24 cellular contexts compared by ENCODE assay signal in the genomic region with DNA sequence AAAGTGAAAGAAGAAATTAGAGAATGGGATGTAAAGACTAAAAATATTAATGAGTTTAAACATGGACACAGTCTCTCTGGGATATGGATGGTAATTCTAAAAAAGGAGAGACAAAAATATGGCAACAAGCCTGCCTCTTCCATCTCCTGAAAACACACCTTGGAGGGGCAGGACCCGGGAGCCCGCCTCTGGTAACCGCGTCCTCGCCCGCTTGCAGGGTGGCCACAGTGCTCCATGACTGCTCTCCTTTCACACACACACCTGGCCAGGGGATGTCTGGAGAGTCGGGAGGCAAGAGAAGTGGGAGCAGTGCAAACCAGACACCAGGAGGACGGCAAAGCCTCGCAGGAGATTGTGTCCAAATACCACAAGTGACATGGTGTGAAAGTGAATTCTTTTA.
"Had no signal": no experiment of that assay in that cellular context is flagged by ENCODE, and none has a peak within 500 bp of the region (broad histone marks: within the 10 kb centered on the region; RNA-seq: fewer than 3 reads in every experiment).

No MANE protein-coding gene starts in this region.

- H3K36me3 Mint-ChIP-seq: IgD-negative memory B cell had no signal

- H3K9me3 Mint-ChIP-seq: IgD-negative memory B cell had no signal

- H3K36me3 ChIP-seq: SJCRH30 had no signal

- H3K27me3 ChIP-seq: Peyer's patch, SJCRH30 had no signal

- H2AFZ ChIP-seq: PC-9 had no signal

- ATAC-seq: HepG2, K562, Right ventricle myocardium inferior, SK-N-SH treated with all-trans-retinoic acid at 6 μM for 48 hours had no signal

- H3K4me2 ChIP-seq: KMS-11, PC-9 had no signal

- H3K9ac ChIP-seq: KMS-11 had no signal

- H3K4me3 ChIP-seq: K562, PC-9, Peyer's patch, SJCRH30 had no signal

- H3K27ac ChIP-seq: KMS-11, PC-9, Peyer's patch, SJCRH30 had no signal

- DNase-seq: Kasumi-1, MM.1S, NCI-H1092 treated with DMSO at 0.1 percent for 48 hours, NCI-H1417, NCI-H1436 treated with DMSO at 0.1 percent for 48 hours, NCI-H1694, NCI-H1930, NCI-H2081, NCI-H2107, NCI-H2227 treated with DMSO at 0.1 percent for 48 hours, NCI-H524 treated with DMSO at 0.1 percent for 48 hours, NCI-H69, NCI-H774, OCI-M1, PC-9, Peyer's patch, SHP77 treated with DMSO at 0.1 percent for 48 hours, SJCRH30 had no signal

- H3K27ac Mint-ChIP-seq: IgD-negative memory B cell had no signal

- H3K9me3 ChIP-seq: Peyer's patch, SJCRH30 had no signal
